In genomic region chr19:50003810-50004419, GRCh38 we compare ENCODE assay signal across 1 cellular context.
A peak's percentile ranks its signal among the peaks of the same experiment; 100 is the strongest.
TF ChIP-seq lines count a peak whose summit lies in the region.

No MANE protein-coding gene starts in this region.

TF ChIP-seq in SK-N-SH, 30 proteins besides CTCF, POLR2A, EP300 and RAD21 (continued from another document):
- no peak for TF ChIP-seq IRF3 (IDR thresholded peaks at IDR 0.05; ENCODE audit: low read depth, low read length)
- no peak for TF ChIP-seq GABPA (IDR thresholded peaks at IDR 0.05; ENCODE audit: low read depth)
- no peak for TF ChIP-seq MXI1 (IDR thresholded peaks at IDR 0.05; ENCODE audit: low read depth, low read length)
- no peak for TF ChIP-seq YY1 (IDR thresholded peaks at IDR 0.05; ENCODE audit: low read depth)
- TF ChIP-seq SIN3A (IDR thresholded peaks at IDR 0.05; ENCODE audit: borderline replicate concordance, low read depth, low read length) = peak; percentile 60; the same call in 1 of the 2 replicates
- no peak for TF ChIP-seq USF2 (IDR thresholded peaks at IDR 0.05; ENCODE audit: borderline replicate concordance, low read depth, low read length)
- no peak for TF ChIP-seq GATA2 (CRISPR knock-in tag; IDR thresholded peaks at IDR 0.05)
- peak; percentile 76 for TF ChIP-seq NFIC (IDR thresholded peaks at IDR 0.05; ENCODE audit: borderline replicate concordance)
